Comparison of ENCODE assay signal across 1 cellular context in genomic region chr16:66986559-66986958, GRCh38.
TF ChIP-seq lines count a peak whose summit lies in the region.

No MANE protein-coding gene starts in this region.

TF ChIP-seq in K562, 482 proteins besides CTCF, POLR2A, EP300 and RAD21:
- TF ChIP-seq ZNF121 (CRISPR knock-in tag; conservative IDR thresholded peaks at IDR 0.05) = peak; percentile 80
- TF ChIP-seq PREB (CRISPR knock-in tag; IDR thresholded peaks at IDR 0.05) = no peak
